ENCODE assay signal across 8 cellular contexts in the genomic region with DNA sequence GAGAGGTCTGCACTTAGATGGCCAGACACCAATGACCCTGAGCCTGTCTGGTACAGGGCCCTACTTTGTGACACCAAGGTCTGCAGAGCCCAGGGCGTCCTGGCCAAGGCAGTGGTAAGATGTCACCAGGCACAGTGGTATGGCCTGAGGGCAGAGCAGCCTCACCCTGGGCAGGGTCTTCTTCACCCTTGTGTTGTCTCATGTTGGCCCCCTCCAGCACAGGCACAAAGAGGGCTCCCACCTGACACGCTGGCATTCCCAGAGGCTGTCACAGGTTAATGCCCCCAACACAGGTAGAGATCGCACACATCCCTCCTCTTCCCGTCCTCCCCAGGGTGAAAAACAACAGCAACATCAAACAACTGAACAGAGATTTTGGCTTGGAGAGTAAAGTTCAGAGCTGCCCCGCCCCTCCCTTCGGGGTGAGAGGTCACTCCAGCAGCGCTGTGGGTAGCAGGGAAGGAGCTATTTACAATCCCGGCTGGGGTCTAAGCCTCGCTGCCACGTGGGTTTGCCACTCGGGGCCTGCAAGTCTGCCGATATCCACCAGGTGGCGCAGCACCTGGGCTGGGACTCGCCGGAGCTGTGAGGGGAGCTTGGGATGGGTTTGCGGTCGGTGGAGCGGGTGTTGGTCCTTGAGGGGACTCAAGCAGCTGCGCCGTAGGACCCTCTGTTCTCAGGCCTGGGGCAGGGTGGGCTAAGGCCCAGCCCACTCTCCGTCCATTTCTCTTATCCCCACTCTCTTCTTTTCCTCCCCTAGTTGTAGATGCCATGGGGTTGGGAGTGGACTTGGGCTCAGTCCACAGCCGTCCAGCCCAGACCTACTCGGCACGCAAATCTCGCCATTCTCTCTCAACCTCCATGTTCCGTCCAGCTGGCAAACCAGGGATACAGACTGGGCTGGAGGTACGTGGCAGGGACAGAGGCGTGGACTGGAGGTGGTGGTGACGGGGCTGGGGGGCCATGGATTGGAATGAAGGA. TPM values are rescaled to one million over a fixed set of nuclear protein-coding genes. Genes with fewer than 3 reads are reported as not detected.
DNase-seq lines count a peak whose midpoint lies in the region; ATAC-seq and TF ChIP-seq lines count a peak whose summit lies in the region.

No MANE protein-coding gene starts in this region.

- DNase-seq in CD14-positive monocyte (ENCODE audit: low spot score) (peak; percentile 79), HK-2 (ENCODE audit: unreplicated experiment) (peak; percentile 81), NOMO-1 (lab: John Stamatoyannopoulos, UW; ENCODE audit: unreplicated experiment in 2 of 2) (peak; percentile 47 to 53), midbrain (lab: John Stamatoyannopoulos, UW) (peak; percentile 77)
- DNase-seq in activated CD8-positive, alpha-beta memory T cell treated with anti-CD3 and anti-CD28 coated beads for 4 hours (ENCODE audit: low read depth in 2 of 2) = peak; percentile 60 to 61
- peak; percentile 76 to 80 (median 77) for DNase-seq in effector memory CD8-positive, alpha-beta T cell
- DNase-seq in stimulated activated CD8-positive, alpha-beta memory T cell treated with anti-CD3 and anti-CD28 coated beads, Interleukin-4, amount 100 ng/mL, for 1 hour (ENCODE audit: low read depth in 2 of 2, low spot score in 1 of 2) = peak; percentile 65 to 70

- H3K4me1 Mint-ChIP-seq in CD14-positive monocyte = peaks cover 6% of the 10 kb centered on the region
- peaks cover 1 to 3% of the 10 kb centered on the region in 2 donors for H3K4me1 Mint-ChIP-seq in effector memory CD8-positive, alpha-beta T cell (ENCODE audit: low read depth in 2 of 2)

- peak; percentile 97 for TF ChIP-seq CTCF in CD14-positive monocyte (IDR thresholded peaks at IDR 0.05)

- peak; percentile 80 for ATAC-seq in effector memory CD8-positive, alpha-beta T cell (replicated peaks)
- ATAC-seq in HG03095 (IDR thresholded peaks at IDR 0.05; ENCODE audit: unreplicated experiment) = no peak

- intact Hi-C loops in CD14-positive monocyte (cut with micrococcal nuclease) = loop anchor here (1.0 to 5.0 kb wide), 3 partner anchors 36 to 76 kb away; partner anchors contain the start of gene EFNA1 (in 1 of the 2)

- H3K9me3 Mint-ChIP-seq in CD14-positive monocyte = no peaks in the 10 kb centered on the region
- no peaks in the 10 kb centered on the region for H3K9me3 Mint-ChIP-seq in effector memory CD8-positive, alpha-beta T cell

- H3K27me3 Mint-ChIP-seq in CD14-positive monocyte (ENCODE audit: low read depth in 3 of 3) = peaks cover 5 to 15% (median 9%) of the 10 kb centered on the region in 3 donors
- H3K27me3 Mint-ChIP-seq in effector memory CD8-positive, alpha-beta T cell = peaks cover 13 to 25% of the 10 kb centered on the region in 2 donors

- no peak overlapping the region for H3K27ac Mint-ChIP-seq in CD14-positive monocyte
- H3K27ac Mint-ChIP-seq in effector memory CD8-positive, alpha-beta T cell = no peak overlapping the region

- peaks cover 0 to 5% of the 10 kb centered on the region in 2 donors for H3K36me3 Mint-ChIP-seq in CD14-positive monocyte
- peaks cover 6% of the 10 kb centered on the region for H3K36me3 Mint-ChIP-seq in effector memory CD8-positive, alpha-beta T cell (ENCODE audit: insufficient read depth)

- H3K4me3 Mint-ChIP-seq in CD14-positive monocyte = peak overlapping the region in 1 of 2 donors; percentile 48
- H3K4me3 Mint-ChIP-seq in effector memory CD8-positive, alpha-beta T cell = no peak overlapping the region

RNA-seq across cellular contexts. Expression of gene EFNA3, which starts 12.7 kb away (rescaled TPM):
- polyA plus RNA-seq in CD14-positive monocyte = under 1 TPM; 0.45 to 0.92 TPM

RNA-seq across cellular contexts. Expression of gene EFNA4, which starts 27.8 kb away (rescaled TPM):
- polyA plus RNA-seq in CD14-positive monocyte = 1 to 10 TPM; 2.3 to 4.1 TPM

RNA-seq across cellular contexts. Expression of gene EFNA1, which starts 36.3 kb away (rescaled TPM):
- not detected for polyA plus RNA-seq in CD14-positive monocyte

RNA-seq across cellular contexts. Expression of gene ADAM15, which starts 40.2 kb away (rescaled TPM):
- 10 to 100 TPM; 44.5 to 74.3 TPM for polyA plus RNA-seq in CD14-positive monocyte

RNA-seq across cellular contexts. Expression of gene SLC50A1, which starts 44.3 kb away (rescaled TPM):
- 10 to 100 TPM; 49.4 to 50.8 TPM for polyA plus RNA-seq in CD14-positive monocyte
